ENCODE assay signal across 21 cellular contexts in the genomic region with DNA sequence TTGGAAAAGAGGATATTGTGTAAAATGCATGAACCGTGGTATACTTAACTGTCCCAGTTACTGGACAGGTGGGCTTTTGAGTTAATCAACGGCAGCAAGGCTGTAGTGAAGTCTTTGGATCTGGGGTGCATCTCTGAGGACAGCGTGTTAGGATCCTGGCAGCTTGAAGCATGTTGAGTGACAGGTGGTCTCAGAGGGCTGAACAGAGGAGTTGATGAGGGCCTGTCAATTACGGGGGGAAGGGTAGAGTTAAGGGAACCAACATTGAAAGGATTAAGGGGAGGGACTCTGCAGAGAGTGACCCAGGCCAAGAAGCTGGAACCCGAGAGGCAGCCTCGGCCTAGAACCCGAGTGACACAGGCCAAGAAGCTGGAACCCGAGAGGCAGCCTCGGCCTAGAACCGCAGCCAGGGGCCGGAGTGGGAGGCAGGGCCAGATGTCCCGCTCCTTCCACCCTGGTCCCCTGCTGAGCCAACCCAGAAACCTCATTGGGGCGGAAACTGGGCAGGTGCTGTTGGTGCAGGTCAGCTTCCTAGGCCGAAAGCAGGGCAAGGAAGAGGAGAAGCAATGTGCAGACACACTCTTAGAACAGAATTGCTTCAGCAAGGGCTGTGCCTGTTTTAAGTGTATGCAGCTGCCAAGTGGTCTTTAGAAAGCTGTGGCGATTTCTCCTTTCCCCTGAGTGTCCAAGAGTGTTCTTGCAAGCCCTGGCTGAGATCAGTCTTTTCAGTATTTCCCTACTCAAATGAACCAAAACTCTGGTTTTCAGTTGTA.
DNase-seq lines count a peak whose midpoint lies in the region; ATAC-seq and TF ChIP-seq lines count a peak whose summit lies in the region.
"Had no signal": no experiment of that assay in that cellular context is flagged by ENCODE, and none has a peak within 500 bp of the region (broad histone marks: within the 10 kb centered on the region; RNA-seq: fewer than 3 reads in every experiment).

No MANE protein-coding gene starts in this region.

- H3K4me3 ChIP-seq in cardiac muscle cell (no peak overlapping the region), heart left ventricle (no peak overlapping the region), vagina (no peak overlapping the region), gastroesophageal sphincter (no peak overlapping the region)
- H3K4me3 ChIP-seq: upper lobe of left lung had no signal

- intact Hi-C loops in heart left ventricle (cut with DNase I) (loop anchor here in 8 of 10 donors (2.0 to 10.0 kb wide), 7 partner anchors 51 to 344 kb away; a partner anchor contains a TSS), vagina (cut with DNase I) (loop anchor here (5.0 kb wide), 1 partner anchor 169 kb away; no protein-coding TSS in a partner anchor)

- H3K36me3 ChIP-seq in cardiac muscle cell (no peaks in the 10 kb centered on the region), heart left ventricle (no peaks in the 10 kb centered on the region), vagina (no peaks in the 10 kb centered on the region), gastroesophageal sphincter (no peaks in the 10 kb centered on the region)
- H3K36me3 ChIP-seq: upper lobe of left lung had no signal

- peaks cover 8% of the 10 kb centered on the region for H3K36me3 Mint-ChIP-seq in activated naive CD8-positive, alpha-beta T cell treated with anti-CD3 and anti-CD28 coated beads, Interleukin-2, amount 10 ng/mL, durations not matched to agents 7 days and 5 days

- H3K4me1 ChIP-seq in cardiac muscle cell (ENCODE audit: low read depth), result peaks cover 9% of the 10 kb centered on the region
- peaks cover 0 to 51% (median 28%) of the 10 kb centered on the region in 12 donors for H3K4me1 ChIP-seq in heart left ventricle
- H3K4me1 ChIP-seq in vagina, result peaks cover 23% of the 10 kb centered on the region
- H3K4me1 ChIP-seq in gastroesophageal sphincter, result peaks cover 0 to 24% (median 12%) of the 10 kb centered on the region in 3 donors

- H3K27ac Mint-ChIP-seq in activated naive CD8-positive, alpha-beta T cell treated with anti-CD3 and anti-CD28 coated beads, Interleukin-2, amount 10 ng/mL, durations not matched to agents 7 days and 5 days, result peak overlapping the region; percentile 10
- H3K27ac Mint-ChIP-seq: activated T-helper 2 cell treated with anti-CD3 and anti-CD28 coated beads, Interferon-gamma antibody, Interleukin-2, Interleukin-4, amounts not matched to agents 10 μg/mL and 5 μg/mL and 100 μg/mL, durations not matched to agents 14 hours and 24 hours and 36 hours; mesothelial cell of epicardium had no signal

- H3K9me3 ChIP-seq in cardiac muscle cell (ENCODE audit: low read depth) (no peaks in the 10 kb centered on the region), heart left ventricle (peaks cover 0 to 10% (median 2%) of the 10 kb centered on the region in 12 donors), vagina (no peaks in the 10 kb centered on the region), gastroesophageal sphincter (no peaks in the 10 kb centered on the region)
- H3K9me3 ChIP-seq: upper lobe of left lung had no signal

- POLR2A ChIA-PET in activated naive CD8-positive, alpha-beta T cell treated with anti-CD3 and anti-CD28 coated beads, Interleukin-2, amount 10 ng/mL, durations not matched to agents 7 days and 5 days (lab: Charles Lee), result interaction anchor here (0.6 kb wide), 1 partner anchor 102 kb away, joined by 4 read pairs; no protein-coding TSS in a partner anchor

- H3K27me3 Mint-ChIP-seq in activated naive CD8-positive, alpha-beta T cell treated with anti-CD3 and anti-CD28 coated beads, Interleukin-2, amount 10 ng/mL, durations not matched to agents 7 days and 5 days, result no peaks in the 10 kb centered on the region

- H3K27me3 ChIP-seq in cardiac muscle cell, result no peaks in the 10 kb centered on the region
- H3K27me3 ChIP-seq in heart left ventricle, result no peaks in the 10 kb centered on the region
- no peaks in the 10 kb centered on the region for H3K27me3 ChIP-seq in vagina
- H3K27me3 ChIP-seq in gastroesophageal sphincter, result peaks cover 39% of the 10 kb centered on the region
- H3K27me3 ChIP-seq: upper lobe of left lung had no signal

- TF ChIP-seq POLR2A in heart left ventricle (IDR thresholded peaks at IDR 0.05) (no peak), vagina (IDR thresholded peaks at IDR 0.05) (no peak), gastroesophageal sphincter (IDR thresholded peaks at IDR 0.05) (no peak)

- ATAC-seq in heart left ventricle (no peak), gastroesophageal sphincter (no peak)
- no peak for ATAC-seq in activated naive CD8-positive, alpha-beta T cell treated with anti-CD3 and anti-CD28 coated beads, Interleukin-2, amount 10 ng/mL, durations not matched to agents 7 days and 5 days (ENCODE audit: low read depth)
- ATAC-seq: HCT116 had no signal

- H3K27ac ChIP-seq in cardiac muscle cell (peak overlapping the region; percentile 24), heart left ventricle (peak overlapping the region in 1 of 12 donors; percentile 11), vagina (peak overlapping the region; percentile 82), gastroesophageal sphincter (peak overlapping the region in 1 of 4 donors; percentile 3)
- H3K27ac ChIP-seq: KMS-11 had no signal

- no peaks in the 10 kb centered on the region for H3K9me3 Mint-ChIP-seq in activated naive CD8-positive, alpha-beta T cell treated with anti-CD3 and anti-CD28 coated beads, Interleukin-2, amount 10 ng/mL, durations not matched to agents 7 days and 5 days

- TF ChIP-seq CTCF in cardiac muscle cell (IDR thresholded peaks at IDR 0.05; ENCODE audit: low read depth, low read length) (no peak), heart left ventricle (IDR thresholded peaks at IDR 0.05) (no peak), vagina (IDR thresholded peaks at IDR 0.05) (no peak), gastroesophageal sphincter (IDR thresholded peaks at IDR 0.05) (no peak)

- DNase-seq in cardiac muscle cell (ENCODE audit: low read depth in 1 of 2, low spot score in 1 of 2) (no peak), heart left ventricle (no peak), mesenteric fat pad (ENCODE audit: low spot score) (peak; percentile 78), vagina (ENCODE audit: extremely low spot score in 2 of 2) (no peak), DMS79 treated with DMSO at 0.1 percent for 48 hours (lab: John Stamatoyannopoulos, UW) (no peak), NCI-H2171 (lab: John Stamatoyannopoulos, UW) (no peak)
- no peak for DNase-seq in activated naive CD8-positive, alpha-beta T cell treated with anti-CD3 and anti-CD28 coated beads, Interleukin-2, amount 10 ng/mL, durations not matched to agents 7 days and 5 days
- DNase-seq: activated CD4-positive, alpha-beta T cell treated with anti-CD3 and anti-CD28 coated beads for 1 hour; cerebellar nuclear complex; kidney glomerular epithelial cell; NCI-H1092 treated with DMSO at 0.1 percent for 48 hours; NCI-H526 treated with DMSO at 0.1 percent for 48 hours; OCI-M1; stimulated activated CD4-positive, alpha-beta T cell treated with anti-CD3 and anti-CD28 coated beads, Interleukin-12 subunit alpha, Interleukin-12 subunit beta, amount 100 ng/mL, for 4 hours had no signal

- H3K4me1 Mint-ChIP-seq in activated naive CD8-positive, alpha-beta T cell treated with anti-CD3 and anti-CD28 coated beads, Interleukin-2, amount 10 ng/mL, durations not matched to agents 7 days and 5 days, result peaks cover 26% of the 10 kb centered on the region

- 89 to 93% (median 91%) methylated on average over 15 of the region's 15 CpGs for WGBS in heart left ventricle, 4 donors
- WGBS in gastroesophageal sphincter (ENCODE audit: low coverage in 1 of 2), 2 donors, result 86 to 93% methylated on average over 3 to 7 of the region's 15 CpGs

- no peak overlapping the region for H3K4me3 Mint-ChIP-seq in activated naive CD8-positive, alpha-beta T cell treated with anti-CD3 and anti-CD28 coated beads, Interleukin-2, amount 10 ng/mL, durations not matched to agents 7 days and 5 days
- H3K4me3 Mint-ChIP-seq: mesothelial cell of epicardium, neural crest cell had no signal

- TF ChIP-seq EP300 in gastroesophageal sphincter (IDR thresholded peaks at IDR 0.05), result no peak
